Comparison of ENCODE assay signal across 34 cellular contexts in the genomic region with DNA sequence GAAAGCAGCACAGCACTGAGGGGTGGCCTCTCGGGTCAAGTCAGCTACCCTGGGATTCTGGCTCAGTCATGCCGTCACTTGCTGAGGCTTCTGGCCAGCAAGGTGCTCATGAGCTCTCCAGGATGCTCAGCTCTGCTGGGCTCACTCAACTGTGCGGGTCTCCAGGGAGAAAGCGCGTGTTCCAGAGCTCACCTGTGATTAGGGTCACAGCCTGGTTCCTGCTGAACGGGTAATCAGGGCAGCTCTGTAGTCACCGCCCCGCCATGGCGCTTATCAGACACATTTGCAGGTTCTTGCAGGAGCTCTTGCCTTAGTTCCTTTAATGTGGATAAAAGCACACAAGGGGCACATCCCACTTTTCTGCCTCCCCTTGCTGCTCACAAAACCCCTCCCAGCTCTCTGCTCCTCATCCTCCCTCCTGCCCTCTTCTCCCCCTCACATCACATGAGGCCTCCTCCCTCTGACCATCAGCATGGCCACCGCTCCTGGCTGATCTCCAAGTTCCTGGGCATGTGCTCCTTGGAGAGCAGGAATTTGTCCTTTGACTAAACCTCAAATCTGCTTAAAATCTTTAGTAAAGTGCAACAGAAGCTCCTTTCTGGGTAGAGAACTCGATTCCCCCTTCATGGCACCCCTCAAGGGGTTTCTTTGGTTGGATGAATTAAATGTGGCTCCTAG. TPM values are rescaled to one million over a fixed set of nuclear protein-coding genes. Genes with fewer than 3 reads are reported as not detected.
DNase-seq lines count a peak whose midpoint lies in the region; ATAC-seq and TF ChIP-seq lines count a peak whose summit lies in the region.
"Had no signal": no experiment of that assay in that cellular context is flagged by ENCODE, and none has a peak within 500 bp of the region (broad histone marks: within the 10 kb centered on the region; RNA-seq: fewer than 3 reads in every experiment).

No MANE protein-coding gene starts in this region.

- H3K9me3 ChIP-seq in adrenal gland (replicated peaks in 1 of 3) (no peaks in the 10 kb centered on the region), Peyer's patch (no peaks in the 10 kb centered on the region)
- H3K9me3 ChIP-seq: breast epithelium, gastrocnemius medialis, mucosa of descending colon, suprapubic skin had no signal

- 81 to 97% (median 91%) methylated on average over 9 to 11 of the region's 11 CpGs for WGBS in adrenal gland, 4 donors

- H3K4me1 ChIP-seq in adrenal gland (replicated peaks in 1 of 2) (no peaks in the 10 kb centered on the region), Peyer's patch (no peaks in the 10 kb centered on the region)
- H3K4me1 ChIP-seq: breast epithelium, gastrocnemius medialis, HAP-1, suprapubic skin had no signal

- H3K27ac Mint-ChIP-seq in mesothelial cell of epicardium, result peak overlapping the region; percentile 49
- H3K27ac Mint-ChIP-seq in naive thymus-derived CD8-positive, alpha-beta T cell, result no peak overlapping the region
- H3K27ac Mint-ChIP-seq: activated naive CD4-positive, alpha-beta T cell treated with anti-CD3 and anti-CD28 coated beads, Interleukin-2, amount 10 ng/mL, durations not matched to agents 7 days and 5 days; activated T-helper 17 cell treated with anti-CD3 and anti-CD28 coated beads, Interleukin-2, amount 50 U/mL, for 72 hours; CD8-positive, alpha-beta memory T cell; natural killer cell treated with Interleukin-12 subunit alpha and Interleukin-12 subunit beta and Interleukin-15 and Interleukin-18, amount 100 ng/mL, for 72 hours had no signal

- H3K9me3 Mint-ChIP-seq in mesothelial cell of epicardium, result no peaks in the 10 kb centered on the region
- no peaks in the 10 kb centered on the region for H3K9me3 Mint-ChIP-seq in naive thymus-derived CD8-positive, alpha-beta T cell
- H3K9me3 Mint-ChIP-seq: activated naive CD4-positive, alpha-beta T cell treated with anti-CD3 and anti-CD28 coated beads, Interleukin-2, amount 10 ng/mL, durations not matched to agents 7 days and 5 days; activated T-helper 17 cell treated with anti-CD3 and anti-CD28 coated beads, Interleukin-2, amount 50 U/mL, for 72 hours; natural killer cell treated with Interleukin-12 subunit alpha and Interleukin-12 subunit beta and Interleukin-15 and Interleukin-18, amount 100 ng/mL, for 72 hours had no signal

- H3K36me3 ChIP-seq in adrenal gland (replicated peaks in 1 of 2), result no peaks in the 10 kb centered on the region
- H3K36me3 ChIP-seq in Peyer's patch, result no peaks in the 10 kb centered on the region
- H3K36me3 ChIP-seq: breast epithelium, gastrocnemius medialis, HAP-1, suprapubic skin had no signal

- H3K27me3 ChIP-seq in adrenal gland, result no peaks in the 10 kb centered on the region
- no peaks in the 10 kb centered on the region for H3K27me3 ChIP-seq in Peyer's patch

- DNase-seq in NCI-H748 (lab: John Stamatoyannopoulos, UW; ENCODE audit: unreplicated experiment) (peak; percentile 5), NCI-H748 treated with DMSO at 0.1 percent for 48 hours (lab: John Stamatoyannopoulos, UW) (no peak), adrenal gland (peak in 4 of 7 donors; percentile 23 to 64 (median 32)), mesothelial cell of epicardium (ENCODE audit: low spot score in 2 of 2, unreplicated experiment in 2 of 2) (no peak), DMS53 treated with DMSO at 0.1 percent for 48 hours (lab: John Stamatoyannopoulos, UW; ENCODE audit: unreplicated experiment) (no peak), Peyer's patch (no peak)
- no peak for DNase-seq in naive thymus-derived CD8-positive, alpha-beta T cell
- DNase-seq: ACHN; activated CD4-positive, alpha-beta T cell treated with anti-CD3 and anti-CD28 coated beads for 4 hours; activated naive CD4-positive, alpha-beta T cell treated with anti-CD3 and anti-CD28 coated beads, Interleukin-2, amount 10 ng/mL, durations not matched to agents 7 days and 5 days; amygdala; CD8-positive, alpha-beta memory T cell; gastrocnemius medialis; KG1; mucosa of descending colon; NCI-H2171 treated with DMSO at 0.1 percent for 48 hours; NCI-H774; small intestine; stimulated activated naive CD4-positive, alpha-beta T cell; T1000 had no signal

- TF ChIP-seq CTCF in adrenal gland (IDR thresholded peaks at IDR 0.05), result no peak
- no peak for TF ChIP-seq CTCF in mesothelial cell of epicardium (IDR thresholded peaks at IDR 0.05; ENCODE audit: unreplicated experiment)
- no peak for TF ChIP-seq CTCF in Peyer's patch (IDR thresholded peaks at IDR 0.05)

- peak overlapping the region; percentile 39 for H3K4me3 Mint-ChIP-seq in mesothelial cell of epicardium
- no peak overlapping the region for H3K4me3 Mint-ChIP-seq in naive thymus-derived CD8-positive, alpha-beta T cell
- H3K4me3 Mint-ChIP-seq: activated naive CD4-positive, alpha-beta T cell treated with anti-CD3 and anti-CD28 coated beads, Interleukin-2, amount 10 ng/mL, durations not matched to agents 7 days and 5 days; activated T-helper 17 cell treated with anti-CD3 and anti-CD28 coated beads, Interleukin-2, amount 50 U/mL, for 72 hours; natural killer cell treated with Interleukin-12 subunit alpha and Interleukin-12 subunit beta and Interleukin-15 and Interleukin-18, amount 100 ng/mL, for 72 hours had no signal

- no peaks in the 10 kb centered on the region for H3K36me3 Mint-ChIP-seq in mesothelial cell of epicardium
- H3K36me3 Mint-ChIP-seq in naive thymus-derived CD8-positive, alpha-beta T cell, result no peaks in the 10 kb centered on the region
- H3K36me3 Mint-ChIP-seq: activated naive CD4-positive, alpha-beta T cell treated with anti-CD3 and anti-CD28 coated beads, Interleukin-2, amount 10 ng/mL, durations not matched to agents 7 days and 5 days; CD8-positive, alpha-beta memory T cell; natural killer cell treated with Interleukin-12 subunit alpha and Interleukin-12 subunit beta and Interleukin-15 and Interleukin-18, amount 100 ng/mL, for 72 hours had no signal

- no peak for TF ChIP-seq POLR2A in adrenal gland (IDR thresholded peaks at IDR 0.05)
- TF ChIP-seq POLR2A in Peyer's patch (IDR thresholded peaks at IDR 0.05), result no peak

- H3K4me1 Mint-ChIP-seq in mesothelial cell of epicardium, result peaks cover 38% of the 10 kb centered on the region
- H3K4me1 Mint-ChIP-seq in naive thymus-derived CD8-positive, alpha-beta T cell, result peaks cover 0 to 9% (median 3%) of the 10 kb centered on the region in 4 donors
- H3K4me1 Mint-ChIP-seq: activated naive CD4-positive, alpha-beta T cell treated with anti-CD3 and anti-CD28 coated beads, Interleukin-2, amount 10 ng/mL, durations not matched to agents 7 days and 5 days; activated T-helper 17 cell treated with anti-CD3 and anti-CD28 coated beads, Interleukin-2, amount 50 U/mL, for 72 hours; CD8-positive, alpha-beta memory T cell had no signal

- POLR2A ChIA-PET in naive thymus-derived CD8-positive, alpha-beta T cell (lab: Charles Lee), result no interaction called here

- ATAC-seq in naive thymus-derived CD8-positive, alpha-beta T cell, result no peak
- ATAC-seq: activated T-helper 17 cell treated with anti-CD3 and anti-CD28 coated beads, Interleukin-2, amount 50 U/mL, for 72 hours; gastrocnemius medialis; mucosa of descending colon; natural killer cell treated with Interleukin-12 subunit alpha and Interleukin-12 subunit beta and Interleukin-15 and Interleukin-18, amount 100 ng/mL, for 72 hours had no signal

- intact Hi-C loops in adrenal gland (cut with DNase I), result loop anchor here (5.0 to 10.0 kb wide), 2 partner anchors 253 to 256 kb away; no protein-coding TSS in a partner anchor

- peaks cover 2% of the 10 kb centered on the region for H3K27me3 Mint-ChIP-seq in mesothelial cell of epicardium (ENCODE audit: low read depth)
- peaks cover 8 to 52% (median 15%) of the 10 kb centered on the region in 5 donors for H3K27me3 Mint-ChIP-seq in naive thymus-derived CD8-positive, alpha-beta T cell

- no peak overlapping the region for H3K27ac ChIP-seq in adrenal gland
- no peak overlapping the region for H3K27ac ChIP-seq in Peyer's patch
- H3K27ac ChIP-seq: breast epithelium, gastrocnemius medialis, hepatocyte, suprapubic skin, VCaP had no signal

- no peak overlapping the region for H3K4me3 ChIP-seq in adrenal gland
- no peak overlapping the region for H3K4me3 ChIP-seq in Peyer's patch
- H3K4me3 ChIP-seq: breast epithelium, gastrocnemius medialis, HAP-1, hepatocyte, lung, mucosa of descending colon, suprapubic skin had no signal

RNA-seq across cellular contexts. Expression of gene PCP4, which starts 2.0 kb away (rescaled TPM):
- total RNA-seq in adrenal gland (10 to 100 TPM in 5 of 8 donors, 1 to 10 TPM in 3; 2.7 to 35.8 (median 10.4) TPM), mesothelial cell of epicardium (17.6 to 19.2 TPM (median 18.1 TPM) in 3 replicates), Peyer's patch (1 to 10 TPM in 1 of 4 donors, not detected in 3; 7.1 TPM)
- polyA plus RNA-seq in adrenal gland, result 100 to 1,000 TPM in 1 of 3 donors, 10 to 100 TPM in 2; 22.9 to 118 (median 34.5) TPM
- not detected for total RNA-seq in naive thymus-derived CD8-positive, alpha-beta T cell
- polyA plus RNA-seq in naive thymus-derived CD8-positive, alpha-beta T cell, result not detected
- total RNA-seq: activated T-helper 17 cell treated with anti-CD3 and anti-CD28 coated beads, Interleukin-2, amount 50 U/mL, for 72 hours; CD8-positive, alpha-beta memory T cell; fibroblast of lung; gastrocnemius medialis; MCF 10A; natural killer cell treated with Interleukin-12 subunit alpha and Interleukin-12 subunit beta and Interleukin-15 and Interleukin-18, amount 100 ng/mL, for 72 hours; osteoblast; RPMI7951; SK-MEL-5 had no signal
- polyA plus RNA-seq: BJ; CD8-positive, alpha-beta memory T cell; fibroblast of lung had no signal

Comparison
In these comparisons a context has a peak if more than half of its experiments do, and no peak if none do; other contexts are left out.
1. DNase-seq: peak in NCI-H748 (single experiment) and adrenal gland (4 of 7); none in NCI-H748 treated with DMSO at 0.1 percent for 48 hours (single experiment), mesothelial cell of epicardium (0 of 2), DMS53 treated with DMSO at 0.1 percent for 48 hours (single experiment), naive thymus-derived CD8-positive, alpha-beta T cell (0 of 10) and Peyer's patch (0 of 3).